ENCODE assay signal across 32 cellular contexts in the genomic region with DNA sequence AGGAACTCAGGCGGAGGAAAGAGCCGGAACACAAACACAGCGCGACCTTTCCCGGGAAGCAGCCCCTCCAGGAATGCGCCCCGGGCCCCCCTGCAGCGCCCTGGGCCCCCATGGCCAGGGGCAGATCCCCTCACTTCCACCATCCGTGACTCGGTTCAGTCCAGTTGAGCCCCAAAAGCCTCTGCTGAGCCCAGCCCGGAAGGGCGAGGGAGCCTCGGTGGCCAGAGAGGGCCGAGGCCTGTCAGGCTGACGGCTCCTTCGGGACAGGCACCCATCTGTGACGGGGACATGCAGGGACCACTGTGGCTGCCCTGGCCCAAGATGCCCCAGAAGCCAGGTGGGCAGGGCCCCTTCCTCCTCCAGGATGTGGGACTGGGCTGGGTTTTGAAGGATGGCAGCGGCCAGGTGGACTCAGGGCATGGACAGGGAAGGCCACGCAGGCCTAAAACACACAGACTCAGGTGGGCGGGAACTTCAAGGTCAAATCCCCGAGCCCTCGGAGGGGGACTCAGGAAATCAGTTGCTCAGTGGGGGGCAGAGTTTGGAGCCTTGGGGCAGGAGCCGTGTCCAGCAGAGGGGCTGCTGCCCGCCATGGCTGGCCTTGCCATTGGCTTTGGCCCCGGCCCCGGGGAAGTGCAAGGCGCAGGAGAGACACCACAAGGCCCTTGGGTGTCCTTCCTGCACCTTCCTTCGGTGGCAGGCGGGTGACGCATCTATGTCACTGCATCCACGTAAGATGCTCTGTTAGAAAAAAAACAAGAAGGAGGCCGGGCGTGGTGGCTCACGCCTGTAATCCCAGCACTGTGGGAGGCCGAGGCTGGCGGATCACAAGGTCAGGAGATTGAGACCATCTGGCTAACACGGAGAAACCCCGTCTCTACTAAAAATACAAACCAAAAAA. TPM values are rescaled to one million over a fixed set of nuclear protein-coding genes. Genes with fewer than 3 reads are reported as not detected.
"Had no signal": no experiment of that assay in that cellular context is flagged by ENCODE, and none has a peak within 500 bp of the region (broad histone marks: within the 10 kb centered on the region; RNA-seq: fewer than 3 reads in every experiment).

No MANE protein-coding gene starts in this region.

- H3K36me3 Mint-ChIP-seq: mesothelial cell of epicardium; natural killer cell treated with Interleukin-12 subunit alpha and Interleukin-12 subunit beta and Interleukin-15 and Interleukin-18, amount 100 ng/mL, for 72 hours; stimulated activated memory B cell treated with anti-CD40 and anti-IgM and Interleukin-4, amounts not matched to agents 10 μg/mL and 1 μg/mL and 100 μg/mL, for 72 hours had no signal

- DNase-seq: heart left ventricle; hypothalamus; islet precursor cell; kidney glomerular epithelial cell; left cardiac atrium; lower lobe of right lung; mammary epithelial cell; mesenchymal stem cell; naive B cell; nucleus accumbens; right lobe of liver; stimulated activated CD4-positive, alpha-beta T cell treated with anti-CD3 and anti-CD28 coated beads, Interleukin-1b, Interleukin-23, amount 100 ng/mL, for 48 hours; stimulated activated CD4-positive, alpha-beta T cell treated with anti-CD3 and anti-CD28 coated beads, Interleukin-2, amount 100 ng/mL, for 48 hours; stimulated activated CD4-positive, alpha-beta T cell treated with anti-CD3 and anti-CD28 coated beads, Interleukin-4, amount 100 ng/mL, for 4 hours; stimulated activated CD8-positive, alpha-beta memory T cell treated with anti-CD3 and anti-CD28 coated beads, Interleukin-4, amount 100 ng/mL, for 48 hours; stimulated activated naive CD4-positive, alpha-beta T cell treated with Interleukin-2 at 50 U/mL for 16 hours; stimulated activated naive CD8-positive, alpha-beta T cell treated with anti-CD3 and anti-CD28 coated beads, Interleukin-15, amount 100 ng/mL, for 72 hours; substantia nigra; transverse colon; upper lobe of right lung had no signal

- H3K27ac Mint-ChIP-seq: mesothelial cell of epicardium; natural killer cell treated with Interleukin-12 subunit alpha and Interleukin-12 subunit beta and Interleukin-15 and Interleukin-18, amount 100 ng/mL, for 72 hours; progenitor cell of endocrine pancreas; stimulated activated memory B cell treated with anti-CD40 and anti-IgM and Interleukin-4, amounts not matched to agents 10 μg/mL and 1 μg/mL and 100 μg/mL, for 72 hours had no signal

- H3K4me1 ChIP-seq: heart left ventricle, left lung, lower lobe of right lung, right atrium auricular region, right lobe of liver, transverse colon, upper lobe of right lung had no signal

- H3K27me3 ChIP-seq: right atrium auricular region, right lobe of liver, transverse colon, upper lobe of right lung had no signal

- H3K4me3 Mint-ChIP-seq: mesothelial cell of epicardium; naive B cell; natural killer cell treated with Interleukin-12 subunit alpha and Interleukin-12 subunit beta and Interleukin-15 and Interleukin-18, amount 100 ng/mL, for 72 hours; stimulated activated memory B cell treated with anti-CD40 and anti-IgM and Interleukin-4, amounts not matched to agents 10 μg/mL and 1 μg/mL and 100 μg/mL, for 72 hours; stimulated activated naive CD8-positive, alpha-beta T cell treated with anti-CD3 and anti-CD28 coated beads, Interleukin-15, amount 100 ng/mL, for 72 hours had no signal

- H3K27ac ChIP-seq: heart left ventricle, left lung, lower lobe of right lung, right atrium auricular region, right lobe of liver, transverse colon, upper lobe of right lung had no signal

- H3K9me3 Mint-ChIP-seq: natural killer cell treated with Interleukin-12 subunit alpha and Interleukin-12 subunit beta and Interleukin-15 and Interleukin-18, amount 100 ng/mL, for 72 hours; stimulated activated memory B cell treated with anti-CD40 and anti-IgM and Interleukin-4, amounts not matched to agents 10 μg/mL and 1 μg/mL and 100 μg/mL, for 72 hours; stimulated activated naive CD8-positive, alpha-beta T cell treated with anti-CD3 and anti-CD28 coated beads, Interleukin-15, amount 100 ng/mL, for 72 hours had no signal

- H3K36me3 ChIP-seq: heart left ventricle, left lung, lower lobe of right lung, right atrium auricular region, right lobe of liver, transverse colon, upper lobe of right lung had no signal

- H3K9me3 ChIP-seq: heart left ventricle, left lung, lower lobe of right lung, right atrium auricular region, right lobe of liver, transverse colon, upper lobe of right lung had no signal

- H3K4me1 Mint-ChIP-seq: mesothelial cell of epicardium; naive B cell; stimulated activated memory B cell treated with anti-CD40 and anti-IgM and Interleukin-4, amounts not matched to agents 10 μg/mL and 1 μg/mL and 100 μg/mL, for 72 hours; stimulated activated naive CD8-positive, alpha-beta T cell treated with anti-CD3 and anti-CD28 coated beads, Interleukin-15, amount 100 ng/mL, for 72 hours had no signal

- H3K4me3 ChIP-seq: heart left ventricle, left lung, lower lobe of right lung, right atrium auricular region, right lobe of liver, smooth muscle cell, transverse colon, upper lobe of right lung had no signal

- ATAC-seq: left cardiac atrium; left lung; lower lobe of right lung; stimulated activated naive CD8-positive, alpha-beta T cell treated with anti-CD3 and anti-CD28 coated beads, Interleukin-15, amount 100 ng/mL, for 72 hours; upper lobe of right lung had no signal

- FAIRE-seq: urothelium cell line had no signal

RNA-seq across cellular contexts. Expression of a gene that starts 29.7 kb away (rescaled TPM):
- total RNA-seq: mammary epithelial cell, osteoblast, pulmonary artery endothelial cell, temporal lobe had no signal
- polyA plus RNA-seq: neural cell had no signal
